Comparison of ENCODE assay signal across 8 cellular contexts in the genomic region with DNA sequence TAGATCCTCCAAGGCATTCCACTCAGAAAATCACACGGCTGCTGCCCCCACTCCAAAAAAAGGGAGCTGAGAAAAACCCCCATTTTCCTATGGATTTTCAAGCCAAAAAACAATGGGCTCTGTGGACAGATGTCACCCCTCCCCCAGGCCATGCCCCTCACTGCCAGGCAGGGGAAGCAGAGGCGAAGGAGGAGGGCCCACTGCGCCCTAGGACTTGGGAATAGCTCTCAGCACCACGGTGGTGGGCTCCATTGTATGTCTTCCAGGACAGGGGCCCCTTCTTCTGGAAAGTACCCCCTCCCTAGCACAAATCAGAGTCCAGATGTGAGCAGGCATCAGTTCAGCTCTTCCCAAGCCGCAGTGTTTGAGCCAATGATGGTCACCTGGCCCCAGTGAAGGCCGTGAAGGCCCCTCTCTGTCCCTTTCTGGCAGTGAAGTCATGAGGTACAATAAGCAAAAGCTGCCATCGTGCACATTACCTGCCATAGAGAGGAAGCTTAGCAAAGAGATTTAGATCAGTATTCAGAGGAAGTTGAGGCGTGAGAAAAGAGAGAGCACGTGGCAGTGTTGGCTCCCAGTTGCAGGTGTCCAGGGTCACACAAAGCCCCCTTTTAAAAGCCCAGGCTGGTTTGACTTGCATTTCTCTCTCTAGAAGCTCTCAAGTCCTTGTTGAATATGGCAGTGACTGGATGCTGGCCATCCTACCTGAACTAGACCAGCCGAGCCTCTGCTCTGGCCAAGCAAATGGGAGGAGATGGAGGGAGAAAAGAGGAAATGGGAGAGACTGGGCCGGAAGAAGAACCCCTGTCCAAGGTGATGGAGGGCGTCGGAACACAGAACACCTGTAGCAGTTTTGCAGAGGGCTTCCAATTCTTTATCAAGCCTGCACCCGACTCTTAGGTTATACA.
DNase-seq lines count a peak whose midpoint lies in the region; ATAC-seq and TF ChIP-seq lines count a peak whose summit lies in the region.

No MANE protein-coding gene starts in this region.

- no peaks in the 10 kb centered on the region for H3K9me3 ChIP-seq in CD4-positive, alpha-beta T cell (ENCODE audit: control insufficient read depth, low read length)
- H3K9me3 ChIP-seq in neutrophil = no peaks in the 10 kb centered on the region

- peaks cover 98 to 99% of the 10 kb centered on the region in 2 experiments for H3K4me1 ChIP-seq in neutrophil (ENCODE audit: control insufficient read depth in 1 of 2, insufficient read depth in 1 of 2, low read depth in 1 of 2, low read length in 1 of 2)

- no peak for DNase-seq in CD4-positive, alpha-beta T cell
- DNase-seq in NAMALWA (ENCODE audit: low spot score) = peak; percentile 62
- DNase-seq in occipital lobe (lab: John Stamatoyannopoulos, UW) = no peak
- no peak for DNase-seq in NCI-H748 (lab: John Stamatoyannopoulos, UW; ENCODE audit: unreplicated experiment)
- DNase-seq in midbrain (lab: John Stamatoyannopoulos, UW) = no peak
- no peak for DNase-seq in activated gamma-delta T cell treated with Interleukin-2 at 50 U/mL for 16 hours

- CTCF ChIA-PET in CD4-positive, alpha-beta T cell (lab: Charles Lee) = interaction anchor here (1.1 to 2.5 kb wide), 8 partner anchors 12 to 382 kb away, joined by 3 to 13 read pairs (median 4); no protein-coding TSS in a partner anchor

- no peaks in the 10 kb centered on the region for H3K36me3 Mint-ChIP-seq in CD4-positive, alpha-beta T cell (ENCODE audit: low read depth)

- peak overlapping the region; percentile 82 for H3K4me3 Mint-ChIP-seq in CD4-positive, alpha-beta T cell

- ATAC-seq in CD4-positive, alpha-beta T cell (ENCODE audit: poor library complexity) = no peak

- intact Hi-C loops in CD4-positive, alpha-beta T cell (cut with DNase I, micrococcal nuclease) = loop anchor here (5.0 to 10.0 kb wide), 3 partner anchors 33 to 367 kb away; a partner anchor contains a TSS

- peak overlapping the region; percentile 93 for H3K27ac Mint-ChIP-seq in CD4-positive, alpha-beta T cell

- TF ChIP-seq CTCF in CD4-positive, alpha-beta T cell (IDR thresholded peaks at IDR 0.05) = no peak
- TF ChIP-seq CTCF in neutrophil (IDR thresholded peaks at IDR 0.05) = no peak

- no peaks in the 10 kb centered on the region for H3K27me3 Mint-ChIP-seq in CD4-positive, alpha-beta T cell

- peak overlapping the region; percentile 36 for H3K27ac ChIP-seq in CD4-positive, alpha-beta T cell (ENCODE audit: low read depth, low read length)
- H3K27ac ChIP-seq in cingulate gyrus (ENCODE audit: low read depth, low read length) (peak overlapping the region; percentile 90), neutrophil (peak overlapping the region; percentile 99)

- no peaks in the 10 kb centered on the region for H3K36me3 ChIP-seq in neutrophil

- peak overlapping the region; percentile 59 to 62 for H3K4me3 ChIP-seq in neutrophil (ENCODE audit: low read depth in 1 of 2, low read length in 1 of 2)

- peaks cover 74% of the 10 kb centered on the region for H3K4me1 Mint-ChIP-seq in CD4-positive, alpha-beta T cell (ENCODE audit: low read depth)

- POLR2A ChIA-PET in CD4-positive, alpha-beta T cell (lab: Charles Lee) = interaction anchor here (0.6 to 3.3 kb wide), 16 partner anchors 9 to 380 kb away, joined by 3 to 20 read pairs (median 6); a partner anchor contains a TSS

- no peaks in the 10 kb centered on the region for H3K27me3 ChIP-seq in CD4-positive, alpha-beta T cell (ENCODE audit: control insufficient read depth, insufficient read depth, low read length)
- H3K27me3 ChIP-seq in neutrophil = no peaks in the 10 kb centered on the region

- H3K9me3 Mint-ChIP-seq in CD4-positive, alpha-beta T cell = no peaks in the 10 kb centered on the region

Comparison
In these comparisons a context has a peak if more than half of its experiments do, and no peak if none do; other contexts are left out.
1. H3K27ac ChIP-seq: peak in every context shown above with its lines; median percentile 99 in neutrophil; 90 in cingulate gyrus; 36 in CD4-positive, alpha-beta T cell.